In genomic region chrX:44795945-44796450, GRCh38 we compare ENCODE assay signal across 37 cellular contexts. TPM values are rescaled to one million over a fixed set of nuclear protein-coding genes. Genes with fewer than 3 reads are reported as not detected.
A peak's percentile ranks its signal among the peaks of the same experiment; 100 is the strongest.
DNase-seq lines count a peak whose midpoint lies in the region; ATAC-seq and TF ChIP-seq lines count a peak whose summit lies in the region.
"Had no signal": no experiment of that assay in that cellular context is flagged by ENCODE, and none has a peak within 500 bp of the region (broad histone marks: within the 10 kb centered on the region; RNA-seq: fewer than 3 reads in every experiment).

No MANE protein-coding gene starts in this region.

- H3K27me3 Mint-ChIP-seq in CD4-positive, alpha-beta memory T cell: no peaks in the 10 kb centered on the region
- H3K27me3 Mint-ChIP-seq: activated naive CD8-positive, alpha-beta T cell treated with anti-CD3 and anti-CD28 coated beads, Interleukin-2, amount 10 ng/mL, durations not matched to agents 7 days and 5 days; effector memory CD8-positive, alpha-beta T cell; T-helper 17 cell had no signal

- CTCF ChIA-PET in CD4-positive, alpha-beta memory T cell (lab: Charles Lee; ENCODE audit: partially characterized antibody): no interaction called here

- no peak overlapping the region for H3K27ac ChIP-seq in esophagus muscularis mucosa (replicated peaks in 1 of 4)
- no peak overlapping the region for H3K27ac ChIP-seq in CD4-positive, alpha-beta memory T cell (ENCODE audit: low read depth, low read length)
- H3K27ac ChIP-seq: 22Rv1, heart right ventricle, lower lobe of right lung, PC-9, prostate gland, tibial artery had no signal

- no peak for TF ChIP-seq EP300 in esophagus muscularis mucosa (IDR thresholded peaks at IDR 0.05)

- POLR2A ChIA-PET in CD4-positive, alpha-beta memory T cell (lab: Charles Lee; ENCODE audit: partially characterized antibody): no interaction called here

- ATAC-seq in HG03108 (IDR thresholded peaks at IDR 0.05; ENCODE audit: unreplicated experiment): no peak
- ATAC-seq: effector memory CD8-positive, alpha-beta T cell; esophagus mucosa; heart right ventricle; naive thymus-derived CD4-positive, alpha-beta T cell; sciatic nerve; SK-N-SH treated with all-trans-retinoic acid at 6 μM for 48 hours; T-helper 17 cell had no signal

- no peaks in the 10 kb centered on the region for H3K4me1 Mint-ChIP-seq in CD4-positive, alpha-beta memory T cell
- H3K4me1 Mint-ChIP-seq: activated naive CD8-positive, alpha-beta T cell treated with anti-CD3 and anti-CD28 coated beads, Interleukin-2, amount 10 ng/mL, durations not matched to agents 7 days and 5 days; naive thymus-derived CD4-positive, alpha-beta T cell; T-helper 17 cell had no signal

- H3K4me1 ChIP-seq in esophagus muscularis mucosa: no peaks in the 10 kb centered on the region
- no peaks in the 10 kb centered on the region for H3K4me1 ChIP-seq in CD4-positive, alpha-beta memory T cell (ENCODE audit: insufficient read depth, low read length)
- H3K4me1 ChIP-seq: HAP-1, heart right ventricle, lower lobe of right lung, prostate gland, tibial artery had no signal

- no peak overlapping the region for H3K4me3 Mint-ChIP-seq in CD4-positive, alpha-beta memory T cell
- H3K4me3 Mint-ChIP-seq: activated naive CD8-positive, alpha-beta T cell treated with anti-CD3 and anti-CD28 coated beads, Interleukin-2, amount 10 ng/mL, durations not matched to agents 7 days and 5 days; activated T-cell treated with anti-CD3 and anti-CD28 coated beads, Interleukin-2, amount 50 U/mL, for 24 hours; effector memory CD8-positive, alpha-beta T cell; IgD-negative memory B cell; naive thymus-derived CD4-positive, alpha-beta T cell; T-helper 17 cell had no signal

- TF ChIP-seq POLR2A in lower leg skin (IDR thresholded peaks at IDR 0.05): no peak
- TF ChIP-seq POLR2A in esophagus muscularis mucosa (IDR thresholded peaks at IDR 0.05; ENCODE audit: low read depth): no peak

- 71 to 74% methylated on average over 3 of the region's 3 CpGs for WGBS in lower leg skin, 2 donors
- 58% methylated on average over 3 of the region's 3 CpGs for WGBS in esophagus muscularis mucosa

- no peaks in the 10 kb centered on the region for H3K27me3 ChIP-seq in esophagus muscularis mucosa
- no peaks in the 10 kb centered on the region for H3K27me3 ChIP-seq in CD4-positive, alpha-beta memory T cell (ENCODE audit: insufficient read depth, low read length)
- H3K27me3 ChIP-seq: tibial artery had no signal

- H3K9me3 ChIP-seq in esophagus muscularis mucosa: no peaks in the 10 kb centered on the region
- H3K9me3 ChIP-seq in CD4-positive, alpha-beta memory T cell (ENCODE audit: control insufficient read depth in 1 of 2, low read length in 2 of 2): no peaks in the 10 kb centered on the region
- H3K9me3 ChIP-seq: HAP-1, heart right ventricle, lower lobe of right lung, prostate gland, tibial artery had no signal

- H3K27ac Mint-ChIP-seq in CD4-positive, alpha-beta memory T cell: no peak overlapping the region
- H3K27ac Mint-ChIP-seq: activated naive CD8-positive, alpha-beta T cell treated with anti-CD3 and anti-CD28 coated beads, Interleukin-2, amount 10 ng/mL, durations not matched to agents 7 days and 5 days; activated T-cell treated with anti-CD3 and anti-CD28 coated beads, Interleukin-2, amount 50 U/mL, for 24 hours; effector memory CD8-positive, alpha-beta T cell; IgD-negative memory B cell; naive thymus-derived CD4-positive, alpha-beta T cell; T-helper 17 cell had no signal

- peak; percentile 50 for DNase-seq in SIG-M5 treated with dmso at 0.1 percent for 504 hours (lab: John Stamatoyannopoulos, UW; ENCODE audit: unreplicated experiment)
- no peak for DNase-seq in SIG-M5 (lab: John Stamatoyannopoulos, UW)
- peak; percentile 50 to 73 for DNase-seq in NOMO-1 (lab: John Stamatoyannopoulos, UW; ENCODE audit: unreplicated experiment in 2 of 2)
- peak; percentile 9 for DNase-seq in dedifferentiated amniotic fluid mesenchymal stem cell (ENCODE audit: extremely low spot score)
- DNase-seq in lower leg skin (ENCODE audit: low spot score in 2 of 2): no peak
- DNase-seq in esophagus muscularis mucosa (ENCODE audit: extremely low spot score): no peak
- no peak for DNase-seq in CD4-positive, alpha-beta memory T cell
- DNase-seq: activated effector memory CD4-positive, alpha-beta T cell treated with anti-CD3 and anti-CD28 coated beads, Interleukin-2, amount 50 U/mL, for 16 hours; activated naive CD8-positive, alpha-beta T cell treated with anti-CD3 and anti-CD28 coated beads, Interleukin-2, amount 10 ng/mL, durations not matched to agents 7 days and 5 days; activated T-cell treated with anti-CD3 and anti-CD28 coated beads, Interleukin-2, amount 50 U/mL, for 24 hours; C1 segment of cervical spinal cord; central memory CD4-positive, alpha-beta T cell; COR-L47; cortex of kidney; effector memory CD8-positive, alpha-beta T cell; foreskin melanocyte; heart right ventricle; lower lobe of right lung; naive thymus-derived CD4-positive, alpha-beta T cell; NCI-H1105 treated with DMSO at 0.1 percent for 48 hours; NCI-H187 treated with DMSO at 0.1 percent for 48 hours; NCI-H2171; NCI-H510A; PC-9; stimulated activated CD4-positive, alpha-beta T cell treated with anti-CD3 and anti-CD28 coated beads, Interleukin-12 subunit alpha, Interleukin-12 subunit beta, amount 100 ng/mL, for 4 hours; stimulated activated CD4-positive, alpha-beta T cell treated with anti-CD3 and anti-CD28 coated beads, Interleukin-2, amount 100 ng/mL, for 48 hours; T-helper 17 cell; tibial artery had no signal

- H3K4me3 ChIP-seq in lower leg skin (ENCODE audit: low read depth, poor library complexity, severe bottlenecking) (no peak overlapping the region), esophagus muscularis mucosa (no peak overlapping the region)
- no peak overlapping the region for H3K4me3 ChIP-seq in CD4-positive, alpha-beta memory T cell (ENCODE audit: low read length in 2 of 2)
- H3K4me3 ChIP-seq: HAP-1, heart right ventricle, lower lobe of right lung, PC-9, prostate gland, tibial artery had no signal

- TF ChIP-seq CTCF in lower leg skin (IDR thresholded peaks at IDR 0.05) (no peak), esophagus muscularis mucosa (IDR thresholded peaks at IDR 0.05) (no peak)

- peaks cover 0 to 2% (median 0%) of the 10 kb centered on the region in 8 donors for H3K9me3 Mint-ChIP-seq in CD4-positive, alpha-beta memory T cell
- H3K9me3 Mint-ChIP-seq: activated naive CD8-positive, alpha-beta T cell treated with anti-CD3 and anti-CD28 coated beads, Interleukin-2, amount 10 ng/mL, durations not matched to agents 7 days and 5 days; activated T-cell treated with anti-CD3 and anti-CD28 coated beads, Interleukin-2, amount 50 U/mL, for 24 hours; effector memory CD8-positive, alpha-beta T cell; IgD-negative memory B cell; naive thymus-derived CD4-positive, alpha-beta T cell had no signal

- H3K36me3 Mint-ChIP-seq in CD4-positive, alpha-beta memory T cell: no peaks in the 10 kb centered on the region
- H3K36me3 Mint-ChIP-seq: activated naive CD8-positive, alpha-beta T cell treated with anti-CD3 and anti-CD28 coated beads, Interleukin-2, amount 10 ng/mL, durations not matched to agents 7 days and 5 days; naive thymus-derived CD4-positive, alpha-beta T cell had no signal

- intact Hi-C loops in lower leg skin (cut with DNase I; ENCODE audit: low total_unique reads) (no loop called here), esophagus muscularis mucosa (cut with DNase I) (no loop called here)
- intact Hi-C loops in CD4-positive, alpha-beta memory T cell (cut with micrococcal nuclease): no loop called here

- H3K36me3 ChIP-seq in esophagus muscularis mucosa: no peaks in the 10 kb centered on the region
- no peaks in the 10 kb centered on the region for H3K36me3 ChIP-seq in CD4-positive, alpha-beta memory T cell (ENCODE audit: insufficient read depth, low read length)
- H3K36me3 ChIP-seq: HAP-1, heart right ventricle, lower lobe of right lung, prostate gland, tibial artery had no signal

RNA-seq across cellular contexts. Expression of gene DUSP21, which starts 47.8 kb away (rescaled TPM):
- total RNA-seq in lower leg skin: not detected
- total RNA-seq in esophagus muscularis mucosa: not detected
- not detected for total RNA-seq in CD4-positive, alpha-beta memory T cell
- not detected for polyA plus RNA-seq in CD4-positive, alpha-beta memory T cell
- total RNA-seq: activated naive CD8-positive, alpha-beta T cell treated with anti-CD3 and anti-CD28 coated beads, Interleukin-2, amount 10 ng/mL, durations not matched to agents 7 days and 5 days; esophagus mucosa; heart right ventricle; kidney epithelial cell; lower lobe of right lung; naive thymus-derived CD4-positive, alpha-beta T cell; PC-9; sciatic nerve; T-helper 17 cell had no signal
- polyA plus RNA-seq: heart right ventricle; IgD-negative memory B cell; naive thymus-derived CD4-positive, alpha-beta T cell had no signal

Comparison
In these comparisons a context has a peak if more than half of its experiments do, and no peak if none do; other contexts are left out.
1. DNase-seq: peak in SIG-M5 treated with dmso at 0.1 percent for 504 hours (single experiment), NOMO-1 (2 of 2) and dedifferentiated amniotic fluid mesenchymal stem cell (single experiment); none in SIG-M5 (single experiment), lower leg skin (0 of 2), esophagus muscularis mucosa (single experiment) and CD4-positive, alpha-beta memory T cell (0 of 5).